Comparison of ENCODE assay signal across 8 cellular contexts in genomic region chr11:57310630-57311086, GRCh38. TPM values are rescaled to one million over a fixed set of nuclear protein-coding genes. Genes with fewer than 3 reads are reported as not detected.
DNase-seq lines count a peak whose midpoint lies in the region; ATAC-seq and TF ChIP-seq lines count a peak whose summit lies in the region.

No MANE protein-coding gene starts in this region.

- ATAC-seq in HG02885 (IDR thresholded peaks at IDR 0.05; ENCODE audit: poor library complexity, unreplicated experiment) = no peak
- no peak for ATAC-seq in GM19397 (IDR thresholded peaks at IDR 0.05; ENCODE audit: unreplicated experiment)
- ATAC-seq in HG03097 (IDR thresholded peaks at IDR 0.05; ENCODE audit: low FRiP score, unreplicated experiment) = no peak

- H3K9ac ChIP-seq in GM23248 (peak overlapping the region; percentile 75), OCI-LY3 (ENCODE audit: low read length) (peak overlapping the region; percentile 29; the same call in 1 of the 2 replicates), rectal smooth muscle tissue (ENCODE audit: low read length) (peak overlapping the region; percentile 8)

- WGBS in GM23248 (ENCODE audit: low coverage in 1 of 2, low lambda C conversion rate in 2 of 2, missing lambda C conversion rate in 2 of 2), 2 experiments = 8 to 11% methylated on average over 6 of the region's 6 CpGs

- H3K27ac ChIP-seq in GM23248 (peak overlapping the region; percentile 85), OCI-LY3 (ENCODE audit: low read length) (no peak overlapping the region), rectal smooth muscle tissue (ENCODE audit: low read depth, low read length) (peak overlapping the region; percentile 64)

- H3K27me3 ChIP-seq in GM23248 (replicated peaks; ENCODE audit: insufficient read depth) (no peaks in the 10 kb centered on the region), OCI-LY3 (ENCODE audit: low read depth, low read length) (no peaks in the 10 kb centered on the region), rectal smooth muscle tissue (ENCODE audit: control insufficient read depth, insufficient read depth, low read length) (no peaks in the 10 kb centered on the region)

- H4K20me1 ChIP-seq in GM23248 (ENCODE audit: insufficient read depth) (no peaks in the 10 kb centered on the region), OCI-LY3 (ENCODE audit: insufficient read depth, low read length) (no peaks in the 10 kb centered on the region)

- H2AFZ ChIP-seq in GM23248 = no peak overlapping the region
- H2AFZ ChIP-seq in OCI-LY3 (ENCODE audit: low read depth, low read length) = no peak overlapping the region

- H3F3A ChIP-seq in GM23248 (ENCODE audit: insufficient read depth) = peaks cover 30% of the 10 kb centered on the region

- in situ Hi-C loops in GM23248 (cut with MboI) = no loop called here

- H3K79me2 ChIP-seq in GM23248 (ENCODE audit: insufficient read depth) = peaks cover 69% of the 10 kb centered on the region
- H3K79me2 ChIP-seq in OCI-LY3 (ENCODE audit: low read length) = no peaks in the 10 kb centered on the region

- TF ChIP-seq CTCF in OCI-LY3 (IDR thresholded peaks at IDR 0.05; ENCODE audit: low read depth, low read length) = no peak

- H3K4me2 ChIP-seq in GM23248 (ENCODE audit: unreplicated experiment) (peak overlapping the region; percentile 68), OCI-LY3 (ENCODE audit: low read length) (peak overlapping the region; percentile 73)

- DNase-seq in GM23248 = peak; percentile 67
- DNase-seq in fibroblast of gingiva (ENCODE audit: low read depth) = peak; percentile 74
- DNase-seq in GF-D8 (lab: John Stamatoyannopoulos, UW) = no peak

- H3K36me3 ChIP-seq in GM23248 (ENCODE audit: low read depth) = peaks cover 27% of the 10 kb centered on the region
- peaks cover 6% of the 10 kb centered on the region for H3K36me3 ChIP-seq in OCI-LY3 (replicated peaks; ENCODE audit: low read depth, low read length)
- H3K36me3 ChIP-seq in rectal smooth muscle tissue (ENCODE audit: control insufficient read depth, insufficient read depth, low read length) = peaks cover 27% of the 10 kb centered on the region

- H3K9me3 ChIP-seq in GM23248 (ENCODE audit: low read depth) (no peaks in the 10 kb centered on the region), OCI-LY3 (ENCODE audit: insufficient read depth, low read length) (no peaks in the 10 kb centered on the region)

- H3K4me1 ChIP-seq in GM23248 (ENCODE audit: insufficient read depth) = peaks cover 42% of the 10 kb centered on the region
- H3K4me1 ChIP-seq in OCI-LY3 (ENCODE audit: low read length) = peaks cover 13% of the 10 kb centered on the region
- H3K4me1 ChIP-seq in rectal smooth muscle tissue (ENCODE audit: control insufficient read depth, insufficient read depth, low read length) = peaks cover 14% of the 10 kb centered on the region

- H3K9me2 ChIP-seq in GM23248 (ENCODE audit: insufficient read depth) = no peaks in the 10 kb centered on the region

- peak overlapping the region; percentile 68 for H3K4me3 ChIP-seq in GM23248
- H3K4me3 ChIP-seq in OCI-LY3 (ENCODE audit: low read length) = peak overlapping the region; percentile 72
- peak overlapping the region; percentile 62 for H3K4me3 ChIP-seq in rectal smooth muscle tissue (ENCODE audit: low read length)

RNA-seq across cellular contexts. Expression of gene TNKS1BP1, which starts 14.1 kb away (rescaled TPM):
- 89.7 and 92.1 TPM in 2 replicates for total RNA-seq in GM23248 (2014; rRNA removed; shearing (Covaris generic))
- 88.2 and 88.8 TPM in 2 replicates for polyA plus RNA-seq in GM23248 (2016; fragmentation: Nextera tagmentation; extraction: Ambion mirVana)

RNA-seq across cellular contexts. Expression of gene SSRP1, which starts 25.0 kb away (rescaled TPM):
- total RNA-seq in GM23248 (2014; rRNA removed; shearing (Covaris generic)) = 69.2 and 76.2 TPM in 2 replicates
- 29.3 and 32.9 TPM in 2 replicates for polyA plus RNA-seq in GM23248 (2016; fragmentation: Nextera tagmentation; extraction: Ambion mirVana)

RNA-seq across cellular contexts. Expression of gene P2RX3, which starts 27.5 kb away (rescaled TPM):
- total RNA-seq in GM23248 (2014; rRNA removed; shearing (Covaris generic)) = not detected in 2 replicates
- 0.10 TPM in 1 of 2 replicates, not detected in the other for polyA plus RNA-seq in GM23248 (2016; fragmentation: Nextera tagmentation; extraction: Ambion mirVana)

Comparison
In these comparisons a context has a peak if more than half of its experiments do, and no peak if none do; other contexts are left out.
1. H3K9ac ChIP-seq: peak in every context shown above with its lines; median percentile 75 in GM23248; 29 in OCI-LY3; 8 in rectal smooth muscle tissue.